In genomic region chr12:46244273-46244672, GRCh38 we compare ENCODE assay signal across 27 cellular contexts. TPM values are rescaled to one million over a fixed set of nuclear protein-coding genes. Genes with fewer than 3 reads are reported as not detected.
DNase-seq lines count a peak whose midpoint lies in the region; ATAC-seq, FAIRE-seq and TF ChIP-seq lines count a peak whose summit lies in the region.
"Had no signal": no experiment of that assay in that cellular context is flagged by ENCODE, and none has a peak within 500 bp of the region (broad histone marks: within the 10 kb centered on the region; RNA-seq: fewer than 3 reads in every experiment).

No MANE protein-coding gene starts in this region.

- H3K4me1 Mint-ChIP-seq in T-helper 1 cell treated with Interleukin-12 subunit alpha and Interleukin-12 subunit beta and Interleukin-4 antibody, amounts not matched to agents 30 μg/mL and 1 μg/mL, for 36 hours (ENCODE audit: low read depth), result peaks cover 54% of the 10 kb centered on the region
- peaks cover 46 to 95% (median 73%) of the 10 kb centered on the region in 4 donors for H3K4me1 Mint-ChIP-seq in CD4-positive, CD25-positive, alpha-beta regulatory T cell

- H3K4me2 ChIP-seq in Loucy (ENCODE audit: low read depth, low read length, poor library complexity, severe bottlenecking), result peak overlapping the region; percentile 6
- H3K4me2 ChIP-seq: BLaER1 had no signal

- TF ChIP-seq CTCF in Loucy (conservative IDR thresholded peaks at IDR 0.05; ENCODE audit: low read length) (no peak), pancreas (IDR thresholded peaks at IDR 0.05) (no peak)

- H3K36me3 ChIP-seq in CD4-positive, CD25-positive, alpha-beta regulatory T cell (ENCODE audit: control insufficient read depth, insufficient read depth, low read length), result peaks cover 48% of the 10 kb centered on the region
- H3K36me3 ChIP-seq in Loucy (ENCODE audit: insufficient read depth, low read length) (peaks cover 49% of the 10 kb centered on the region), pancreas (peaks cover 0 to 5% (median 0%) of the 10 kb centered on the region in 3 donors)
- H3K36me3 ChIP-seq: vagina had no signal

- no peaks in the 10 kb centered on the region for H3K9me2 ChIP-seq in Loucy (replicated peaks; ENCODE audit: low read depth, low read length)

- no peaks in the 10 kb centered on the region for H3K27me3 Mint-ChIP-seq in T-helper 1 cell treated with Interleukin-12 subunit alpha and Interleukin-12 subunit beta and Interleukin-4 antibody, amounts not matched to agents 30 μg/mL and 1 μg/mL, for 36 hours (ENCODE audit: low read depth)
- H3K27me3 Mint-ChIP-seq in CD4-positive, CD25-positive, alpha-beta regulatory T cell, result no peaks in the 10 kb centered on the region
- H3K27me3 Mint-ChIP-seq: stimulated activated naive B cell treated with anti-CD40 and anti-IgM and Interleukin-4, amounts not matched to agents 10 μg/mL and 1 μg/mL and 100 μg/mL, for 72 hours had no signal

- peak overlapping the region; percentile 57 for H3K4me3 ChIP-seq in CD4-positive, CD25-positive, alpha-beta regulatory T cell (ENCODE audit: low read depth, low read length)
- H3K4me3 ChIP-seq in Loucy (ENCODE audit: low read length, poor library complexity, severe bottlenecking) (no peak overlapping the region), pancreas (no peak overlapping the region)
- H3K4me3 ChIP-seq: BLaER1, left ventricle myocardium inferior, skin epidermis, testis, vagina had no signal

- H3K27me3 ChIP-seq in CD4-positive, CD25-positive, alpha-beta regulatory T cell (ENCODE audit: control insufficient read depth, insufficient read depth, low read length), result no peaks in the 10 kb centered on the region
- H3K27me3 ChIP-seq in Loucy (ENCODE audit: insufficient read depth, low read length, poor library complexity, severe bottlenecking) (no peaks in the 10 kb centered on the region), pancreas (no peaks in the 10 kb centered on the region)
- H3K27me3 ChIP-seq: BLaER1, testis, vagina had no signal

- H2AFZ ChIP-seq in Loucy (ENCODE audit: low read length), result no peak overlapping the region

- H3K27ac Mint-ChIP-seq in T-helper 1 cell treated with Interleukin-12 subunit alpha and Interleukin-12 subunit beta and Interleukin-4 antibody, amounts not matched to agents 30 μg/mL and 1 μg/mL, for 36 hours, result peak overlapping the region; percentile 26
- H3K27ac Mint-ChIP-seq in CD4-positive, CD25-positive, alpha-beta regulatory T cell, result peak overlapping the region in 1 of 3 donors; percentile 2
- H3K27ac Mint-ChIP-seq: stimulated activated naive B cell treated with anti-CD40 and anti-IgM and Interleukin-4, amounts not matched to agents 10 μg/mL and 1 μg/mL and 100 μg/mL, for 72 hours had no signal

- H4K20me1 ChIP-seq in Loucy (ENCODE audit: insufficient read depth, low read length, poor library complexity, severe bottlenecking), result peaks cover 51% of the 10 kb centered on the region

- H3K36me3 Mint-ChIP-seq in T-helper 1 cell treated with Interleukin-12 subunit alpha and Interleukin-12 subunit beta and Interleukin-4 antibody, amounts not matched to agents 30 μg/mL and 1 μg/mL, for 36 hours (ENCODE audit: low read depth), result peaks cover 60% of the 10 kb centered on the region
- peaks cover 63% of the 10 kb centered on the region for H3K36me3 Mint-ChIP-seq in CD4-positive, CD25-positive, alpha-beta regulatory T cell

- H3K9me3 ChIP-seq in CD4-positive, CD25-positive, alpha-beta regulatory T cell (ENCODE audit: control insufficient read depth in 2 of 2, low read length in 2 of 2), result no peaks in the 10 kb centered on the region
- no peaks in the 10 kb centered on the region for H3K9me3 ChIP-seq in Loucy (ENCODE audit: insufficient read depth, low read depth, low read length)
- H3K9me3 ChIP-seq in pancreas, result no peaks in the 10 kb centered on the region
- H3K9me3 ChIP-seq: testis, vagina had no signal

- no peak for FAIRE-seq in pancreas (lab: Jason Lieb, UNC)
- FAIRE-seq: astrocyte had no signal

- no peak overlapping the region for H3K27ac ChIP-seq in CD4-positive, CD25-positive, alpha-beta regulatory T cell (ENCODE audit: insufficient read depth, low read length, poor library complexity, severe bottlenecking)
- H3K27ac ChIP-seq in pancreas, result no peak overlapping the region
- H3K27ac ChIP-seq: BLaER1, left ventricle myocardium inferior, skin epidermis, testis, vagina had no signal

- peaks cover 30% of the 10 kb centered on the region for H3K4me1 ChIP-seq in CD4-positive, CD25-positive, alpha-beta regulatory T cell (ENCODE audit: control insufficient read depth, insufficient read depth, low read length, poor library complexity, severe bottlenecking)
- peaks cover 3% of the 10 kb centered on the region for H3K4me1 ChIP-seq in Loucy (ENCODE audit: insufficient read depth, low read length, poor library complexity, severe bottlenecking)
- H3K4me1 ChIP-seq in pancreas, result no peaks in the 10 kb centered on the region
- H3K4me1 ChIP-seq: BLaER1, testis, vagina had no signal

- H3K79me2 ChIP-seq in Loucy (ENCODE audit: insufficient read depth, low read length), result peaks cover 97% of the 10 kb centered on the region

- no peak for DNase-seq in T-helper 1 cell
- DNase-seq in CD4-positive, CD25-positive, alpha-beta regulatory T cell, result no peak
- peak; percentile 18 for DNase-seq in cerebellar cortex (ENCODE audit: low spot score)
- DNase-seq in OCI-M2 (lab: John Stamatoyannopoulos, UW; ENCODE audit: unreplicated experiment), result no peak
- DNase-seq in pancreas, result no peak
- DNase-seq in SKM-1 treated with dmso at 0.1 percent for 144 hours (lab: John Stamatoyannopoulos, UW; ENCODE audit: unreplicated experiment), result no peak
- DNase-seq: activated CD4-positive, alpha-beta T cell treated with anti-CD3 and anti-CD28 coated beads, Interleukin-2, amount 50 U/mL, for 48 hours; activated naive CD4-positive, alpha-beta T cell treated with Interleukin-2 at 50 U/mL for 16 hours; DMS 273 treated with DMSO at 0.1 percent for 48 hours; effector CD4-positive, alpha-beta T cell; foreskin melanocyte; left ventricle myocardium inferior; NCI-H187; NCI-H345; NK-92 treated with Interleukin-12 subunit alpha and Interleukin-12 subunit beta, amount 100 ng/mL, for 24 hours; nucleus accumbens; stimulated activated CD4-positive, alpha-beta T cell treated with anti-CD3 and anti-CD28 coated beads, Interleukin-2, amount 100 ng/mL, for 24 hours; stimulated activated naive B cell treated with anti-CD40 and anti-IgM and Interleukin-4, amounts not matched to agents 10 μg/mL and 1 μg/mL and 100 μg/mL, for 72 hours; testis had no signal

- no peak for ATAC-seq in CD4-positive, CD25-positive, alpha-beta regulatory T cell (ENCODE audit: low read depth in 2 of 2)
- ATAC-seq in pancreas, result no peak
- ATAC-seq: HCT116; Panc1; stimulated activated naive B cell treated with anti-CD40 and anti-IgM and Interleukin-4, amounts not matched to agents 10 μg/mL and 1 μg/mL and 100 μg/mL, for 72 hours had no signal

- no peak overlapping the region for H3K9ac ChIP-seq in Loucy (ENCODE audit: low read depth, low read length, poor library complexity, severe bottlenecking)
- H3K9ac ChIP-seq: BLaER1 had no signal

- no peaks in the 10 kb centered on the region for H3F3A ChIP-seq in Loucy (ENCODE audit: low read depth)

- peaks cover 16% of the 10 kb centered on the region for H3K9me3 Mint-ChIP-seq in T-helper 1 cell treated with Interleukin-12 subunit alpha and Interleukin-12 subunit beta and Interleukin-4 antibody, amounts not matched to agents 30 μg/mL and 1 μg/mL, for 36 hours
- H3K9me3 Mint-ChIP-seq in CD4-positive, CD25-positive, alpha-beta regulatory T cell, result peaks cover 0 to 19% (median 8%) of the 10 kb centered on the region in 7 donors

- no peak overlapping the region for H3K4me3 Mint-ChIP-seq in T-helper 1 cell treated with Interleukin-12 subunit alpha and Interleukin-12 subunit beta and Interleukin-4 antibody, amounts not matched to agents 30 μg/mL and 1 μg/mL, for 36 hours
- peak overlapping the region in 3 of 4 donors; percentile 15 to 64 (median 16) for H3K4me3 Mint-ChIP-seq in CD4-positive, CD25-positive, alpha-beta regulatory T cell

- intact Hi-C loops in pancreas (cut with DNase I), result no loop called here

RNA-seq across cellular contexts. Expression of gene SLC38A1, which starts 24.6 kb away (rescaled TPM):
- 342 TPM for total RNA-seq in CD4-positive, CD25-positive, alpha-beta regulatory T cell
- polyA plus RNA-seq in CD4-positive, CD25-positive, alpha-beta regulatory T cell, result 100 to 1,000 TPM; 257 to 279 (median 272) TPM
- 10 to 100 TPM; 19.8 to 78.8 (median 28.6) TPM for total RNA-seq in pancreas
- 1 to 10 TPM; 5.7 to 6.7 TPM for polyA plus RNA-seq in pancreas
